Comparison of ENCODE assay signal across 9 cellular contexts in the genomic region with DNA sequence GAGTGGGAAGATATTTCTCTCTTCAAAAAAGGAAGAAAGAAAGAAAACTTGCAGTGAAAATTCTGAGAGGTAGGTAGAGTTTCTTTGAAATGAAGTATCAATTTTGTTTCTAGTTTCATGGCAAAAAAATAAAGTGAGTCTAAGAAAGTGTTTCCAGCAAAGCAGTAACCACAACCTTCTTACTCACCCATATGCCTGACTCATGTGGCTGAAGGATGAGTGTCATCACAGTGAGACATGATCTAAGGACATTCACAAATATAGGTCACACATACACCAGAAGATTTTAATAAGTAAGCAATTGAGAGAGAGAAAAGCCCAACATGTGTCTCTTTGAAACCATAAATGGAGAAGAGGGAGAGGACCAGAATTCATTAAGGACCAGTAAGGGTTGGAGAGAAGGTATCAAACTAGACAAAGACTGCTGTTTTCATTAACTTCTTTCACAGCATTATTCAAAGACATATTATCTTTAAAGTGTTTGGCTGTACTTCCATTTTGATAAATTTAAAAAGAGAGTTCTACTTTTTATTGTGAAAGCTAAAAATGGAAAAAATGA.
DNase-seq lines count a peak whose midpoint lies in the region; ATAC-seq lines count a peak whose summit lies in the region.
"Had no signal": no experiment of that assay in that cellular context is flagged by ENCODE, and none has a peak within 500 bp of the region (broad histone marks: within the 10 kb centered on the region; RNA-seq: fewer than 3 reads in every experiment).

No MANE protein-coding gene starts in this region.

- H3K9me3 ChIP-seq in T-helper 17 cell (ENCODE audit: control insufficient read depth, low read length, poor library complexity, severe bottlenecking) (no peaks in the 10 kb centered on the region), Karpas-422 (ENCODE audit: low read length) (no peaks in the 10 kb centered on the region)

- H3K4me1 ChIP-seq in Karpas-422 (ENCODE audit: low read length) = no peaks in the 10 kb centered on the region

- no peak overlapping the region for H3K4me2 ChIP-seq in Karpas-422 (ENCODE audit: low read depth, low read length, poor library complexity, severe bottlenecking)

- H3K27ac Mint-ChIP-seq in T-helper 17 cell = no peak overlapping the region
- H3K27ac Mint-ChIP-seq: activated B cell treated with CpG ODN at 0.5 μM for 24 hours had no signal

- H3K36me3 ChIP-seq in Karpas-422 (ENCODE audit: insufficient read depth, low read length) = no peaks in the 10 kb centered on the region

- in situ Hi-C loops in Caki2 (cut with HindIII; ENCODE audit: low pct_unique_long_range_greater_than_20kb, low sequenced_read_pairs) = no loop called here

- no peak overlapping the region for H3K4me3 Mint-ChIP-seq in T-helper 17 cell
- H3K4me3 Mint-ChIP-seq: activated B cell treated with CpG ODN at 0.5 μM for 24 hours had no signal

- H3K9me2 ChIP-seq in Karpas-422 (replicated peaks; ENCODE audit: insufficient read depth, low read length) = no peaks in the 10 kb centered on the region

- no peaks in the 10 kb centered on the region for H3K27me3 ChIP-seq in Karpas-422 (ENCODE audit: low read length)

- H3K36me3 Mint-ChIP-seq in T-helper 17 cell (ENCODE audit: low read depth) = no peaks in the 10 kb centered on the region

- no peaks in the 10 kb centered on the region for H3K27me3 Mint-ChIP-seq in T-helper 17 cell

- ATAC-seq in GM19397 (IDR thresholded peaks at IDR 0.05; ENCODE audit: unreplicated experiment) (peak; percentile 91), HG03135 (IDR thresholded peaks at IDR 0.05; ENCODE audit: unreplicated experiment) (peak; percentile 99), T-helper 17 cell (no peak)

- no peak overlapping the region for H3K9ac ChIP-seq in Karpas-422 (ENCODE audit: low read length)

- no peaks in the 10 kb centered on the region for H4K20me1 ChIP-seq in Karpas-422 (ENCODE audit: insufficient read depth, low read depth, low read length)

- H3K4me1 Mint-ChIP-seq in T-helper 17 cell = no peaks in the 10 kb centered on the region
- H3K4me1 Mint-ChIP-seq: activated B cell treated with CpG ODN at 0.5 μM for 24 hours had no signal

- H3K79me2 ChIP-seq in Karpas-422 (ENCODE audit: low read length) = no peaks in the 10 kb centered on the region

- H3K4me3 ChIP-seq in Karpas-422 (ENCODE audit: low read length) = no peak overlapping the region

- H3K27ac ChIP-seq in Karpas-422 (ENCODE audit: low read length) = no peak overlapping the region

- DNase-seq in Caki2 (ENCODE audit: low read depth) (peak; percentile 70), amniotic epithelial cell (ENCODE audit: low read depth) (peak; percentile 54), T-helper 17 cell (no peak), NCI-H187 treated with DMSO at 0.1 percent for 48 hours (lab: John Stamatoyannopoulos, UW) (no peak), T-helper 9 cell (no peak), Karpas-422 (no peak)
- DNase-seq: activated B cell treated with CpG ODN at 0.5 μM for 24 hours had no signal

- no peak overlapping the region for H2AFZ ChIP-seq in Karpas-422 (ENCODE audit: low read length)

Comparison
In these comparisons a context has a peak if more than half of its experiments do, and no peak if none do; other contexts are left out.
1. DNase-seq: peak in Caki2 (single experiment) and amniotic epithelial cell (single experiment); none in T-helper 17 cell (0 of 3), NCI-H187 treated with DMSO at 0.1 percent for 48 hours (single experiment), T-helper 9 cell (single experiment) and Karpas-422 (single experiment).